In genomic region chr22:44331881-44332714, GRCh38 we compare ENCODE assay signal across 9 cellular contexts. TPM values are rescaled to one million over a fixed set of nuclear protein-coding genes. Genes with fewer than 3 reads are reported as not detected.
DNase-seq lines count a peak whose midpoint lies in the region; ATAC-seq, FAIRE-seq and TF ChIP-seq lines count a peak whose summit lies in the region.
"Had no signal": no experiment of that assay in that cellular context is flagged by ENCODE, and none has a peak within 500 bp of the region (broad histone marks: within the 10 kb centered on the region; RNA-seq: fewer than 3 reads in every experiment).

No MANE protein-coding gene starts in this region.

- H3K9me1 ChIP-seq in K562 (ENCODE audit: control insufficient read depth, insufficient read depth, low read length) = no peaks in the 10 kb centered on the region

- H3K9ac ChIP-seq in K562 (ENCODE audit: insufficient read depth in 1 of 2, low read depth in 2 of 2, low read length in 2 of 2) = no peak overlapping the region

- BruUV-seq in K562 (replicated peaks; lab: Mats Ljungman, UMichigan) = no TSS peak

- intact Hi-C loops in K562 (cut with micrococcal nuclease) = no loop called here

- H3K4me2 ChIP-seq in K562 (ENCODE audit: insufficient read depth, low read length) = no peak overlapping the region

- H3K4me3 ChIP-seq in AG10803 (ENCODE audit: low read length) = peak overlapping the region; percentile 53
- peak overlapping the region; percentile 31 for H3K4me3 ChIP-seq in HEK293 (ENCODE audit: low read depth, low read length)
- no peak overlapping the region for H3K4me3 ChIP-seq in K562
- H3K4me3 ChIP-seq in mesodermal cell (ENCODE audit: extremely low read depth, insufficient read depth, low read length, poor library complexity, severe bottlenecking) = peak overlapping the region; percentile 18

- peak; percentile 46 for DNase-seq in AG10803 (ENCODE audit: low read depth)
- no peak for DNase-seq in K562 (ENCODE audit: extremely low read depth in 1 of 4, low spot score in 3 of 4)
- no peak for DNase-seq in GM19238 (ENCODE audit: insufficient read length, low spot score)
- DNase-seq in SW480 (ENCODE audit: low spot score) = no peak
- DNase-seq: NCI-H524 treated with DMSO at 0.1 percent for 48 hours had no signal

- ATAC-seq in K562 (no peak), HG03139 (IDR thresholded peaks at IDR 0.05; ENCODE audit: unreplicated experiment) (no peak), HG03354 (IDR thresholded peaks at IDR 0.05; ENCODE audit: poor library complexity, severe bottlenecking, unreplicated experiment) (no peak)

- in situ Hi-C loops in K562 (cut with MboI) = no loop called here

- no peaks in the 10 kb centered on the region for H3K79me2 ChIP-seq in K562 (ENCODE audit: control insufficient read depth, insufficient read depth, low read length)

- CTCF ChIA-PET in HEK293 (lab: Yijun Ruan, JAX) = interaction anchor here (0.5 to 1.1 kb wide), 3 partner anchors 73 to 986 kb away, joined by 3 to 4 read pairs (median 4); no protein-coding TSS in a partner anchor
- CTCF ChIA-PET in K562 (lab: Yijun Ruan, JAX; ENCODE audit: low intra/inter-chr PET ratio) = no interaction called here

- H3K36me3 ChIP-seq in HEK293 (ENCODE audit: control insufficient read depth in 2 of 2, insufficient read depth in 1 of 2, low read length in 2 of 2) = no peaks in the 10 kb centered on the region
- H3K36me3 ChIP-seq in K562 (ENCODE audit: control insufficient read depth, insufficient read depth, low read length) = no peaks in the 10 kb centered on the region
- H3K36me3 ChIP-seq in mesodermal cell (ENCODE audit: control insufficient read depth, insufficient read depth, low read length) = no peaks in the 10 kb centered on the region

- 5% methylated on average over 7 of the region's 55 CpGs for WGBS in K562 (ENCODE audit: insufficient coverage, low coverage, missing lambda C conversion rate)
- WGBS in mesodermal cell (ENCODE audit: insufficient coverage in 2 of 2), 2 experiments = 8 to 11% methylated on average over 23 to 52 of the region's 55 CpGs

- TF ChIP-seq POLR2A in K562 (conservative IDR thresholded peaks at IDR 0.05) = no peak

- TF ChIP-seq RAD21 in K562 (CRISPR knock-in tag; conservative IDR thresholded peaks at IDR 0.05 in 1 of 2, IDR thresholded peaks at IDR 0.05 in 1 of 2) = no peak

- no peak for TF ChIP-seq EP300 in K562 (IDR thresholded peaks at IDR 0.05; ENCODE audit: low read length)

- POLR2A ChIA-PET in HEK293 (lab: Yijun Ruan, JAX) (no interaction called here), K562 (lab: Yijun Ruan, JAX) (no interaction called here)

- H4K20me1 ChIP-seq in K562 (replicated peaks; ENCODE audit: control insufficient read depth, insufficient read depth, low read length) = no peaks in the 10 kb centered on the region

- no peak overlapping the region for H2AFZ ChIP-seq in K562 (ENCODE audit: low read depth, low read length)

- no peaks in the 10 kb centered on the region for H3K4me1 ChIP-seq in HEK293 (ENCODE audit: control insufficient read depth, insufficient read depth, low read length)
- H3K4me1 ChIP-seq in K562 (replicated peaks in 1 of 2; ENCODE audit: control insufficient read depth in 2 of 2, insufficient read depth in 2 of 2, low read length in 2 of 2) = no peaks in the 10 kb centered on the region; a peak in 1 of 5 replicates
- peaks cover 4% of the 10 kb centered on the region for H3K4me1 ChIP-seq in mesodermal cell (ENCODE audit: control insufficient read depth, insufficient read depth, low read length, poor library complexity, severe bottlenecking)

- TF ChIP-seq CTCF in AG10803 (conservative IDR thresholded peaks at IDR 0.05; ENCODE audit: low read length) (no peak), HEK293 (tag by site-specific recombination; IDR thresholded peaks at IDR 0.05) (peak; percentile 47; the same call in 1 of the 2 replicates), K562 (IDR thresholded peaks at IDR 0.05 in 2 of 3, conservative IDR thresholded peaks at IDR 0.05 in 1 of 3; ENCODE audit: insufficient read depth in 2 of 3, low read depth in 1 of 3, low read length in 3 of 3) (no peak)

- no peak for FAIRE-seq in K562 (lab: Jason Lieb, UNC)

- H3K27me3 ChIP-seq in K562 (ENCODE audit: control insufficient read depth in 2 of 2, insufficient read depth in 2 of 2, low read length in 2 of 2) = peaks cover 0 to under 1% of the 10 kb centered on the region in 2 experiments; a peak in 2 of 5 replicates

- no peaks in the 10 kb centered on the region for H3K9me3 ChIP-seq in HEK293 (ENCODE audit: control insufficient read depth, insufficient read depth, low read depth, low read length)
- H3K9me3 ChIP-seq in K562 (replicated peaks; ENCODE audit: control insufficient read depth, insufficient read depth, low read depth, low read length) = no peaks in the 10 kb centered on the region
- H3K9me3 ChIP-seq in mesodermal cell (ENCODE audit: control insufficient read depth, low read length) = no peaks in the 10 kb centered on the region

- no peak overlapping the region for H3K27ac ChIP-seq in HEK293 (ENCODE audit: extremely low read depth, low read depth, low read length)
- H3K27ac ChIP-seq in K562 (ENCODE audit: extremely low read depth, low read depth, low read length) = no peak overlapping the region
- no peak overlapping the region for H3K27ac ChIP-seq in mesodermal cell (ENCODE audit: low read depth, low read length, severe bottlenecking)

TF ChIP-seq in HEK293, 187 proteins besides CTCF, POLR2A, EP300 and RAD21 (continues in another document):
- no peak for TF ChIP-seq ZNF645 (tag by site-specific recombination; IDR thresholded peaks at IDR 0.05)
- no peak for TF ChIP-seq ZNF510 (tag by site-specific recombination; IDR thresholded peaks at IDR 0.05; ENCODE audit: insufficient replicate concordance)
- peak; percentile 75 for TF ChIP-seq ZNF223 (tag by site-specific recombination; IDR thresholded peaks at IDR 0.05)
- TF ChIP-seq BCL11A (tag by site-specific recombination; IDR thresholded peaks at IDR 0.05; ENCODE audit: low read depth) = peak; percentile 43; the same call in 1 of the 2 replicates

TF ChIP-seq in K562, 482 proteins besides CTCF, POLR2A, EP300 and RAD21:
- TF ChIP-seq ZNF512 (tag; IDR thresholded peaks at IDR 0.05) (peak; percentile 31; the same call in 1 of the 2 replicates), AFF1 (IDR thresholded peaks at IDR 0.05; ENCODE audit: low read depth in 1 of 2, partially characterized antibody in 2 of 2) (no peak)
TF ChIP-seq in K562: peak in this region for 1.

RNA-seq across cellular contexts. Expression of gene SHISAL1, which starts 19.3 kb away (rescaled TPM):
- total RNA-seq in K562 (2011; cell fraction: chromatin; rRNA removed; ENCODE audit: low replicate concordance) = not detected in 2 replicates
- total RNA-seq in K562 (2011; cell fraction: nucleolus; rRNA removed) = not detected in 2 replicates
- total RNA-seq in K562 (2011; cell fraction: nucleoplasm; rRNA removed) = not detected in 2 replicates
- total RNA-seq in K562 (2014; rRNA removed) = not detected in 2 replicates
- total RNA-seq in K562 (2014; rRNA removed; fragmentation: Illumina TruSeq; extraction: Trizol) = not detected in 2 replicates
- not detected in 2 replicates for total RNA-seq in K562 (2015; rRNA removed; fragmentation: Illumina TruSeq; extraction: Trizol)
- total RNA-seq in K562 (2021) = not detected in 2 replicates
- not detected in 2 replicates for polyA plus RNA-seq in K562 (2011; rRNA removed)
- not detected in 2 replicates for polyA plus RNA-seq in K562 (2011; cell fraction: cytosol; rRNA removed)
- polyA plus RNA-seq in K562 (2011; cell fraction: nucleus; rRNA removed) = not detected in 2 replicates
- 0.03 TPM in 1 of 2 replicates, not detected in the other for polyA plus RNA-seq in K562 (2012)
- polyA plus RNA-seq in K562 (2014; fragmentation: Illumina TruSeq; extraction: Trizol) = not detected in 2 replicates
- polyA plus RNA-seq in K562 (2014; fragmentation: Nextera tagmentation; extraction: Ambion mirVana) = not detected
- polyA plus RNA-seq in K562 (2014; rRNA removed) = not detected in 2 replicates
- not detected in 2 replicates for polyA minus RNA-seq in K562 (2011; rRNA and poly(A)+ RNA removed)
- polyA minus RNA-seq in K562 (2011; cell fraction: cytosol; rRNA and poly(A)+ RNA removed) = not detected in 2 replicates
- polyA minus RNA-seq in K562 (2011; cell fraction: nucleus; rRNA and poly(A)+ RNA removed) = under 0.01 TPM in 1 of 2 replicates, not detected in the other
- polyA plus RNA-seq in mesodermal cell (2013, experiment 1 of 2) = 1.00 TPM
- 0.91 TPM for polyA plus RNA-seq in mesodermal cell (2013, experiment 2 of 2)
